ENCODE assay signal across 7 cellular contexts in genomic region chr12:123390415-123391093, GRCh38. TPM values are rescaled to one million over a fixed set of nuclear protein-coding genes. Genes with fewer than 3 reads are reported as not detected.
DNase-seq lines count a peak whose midpoint lies in the region; ATAC-seq, FAIRE-seq and TF ChIP-seq lines count a peak whose summit lies in the region.

No MANE protein-coding gene starts in this region.

- no peak for TF ChIP-seq CTCF in kidney epithelial cell (IDR thresholded peaks at IDR 0.05; ENCODE audit: insufficient read depth, low read length, poor library complexity, severe bottlenecking)

- DNase-seq in kidney epithelial cell (ENCODE audit: low read depth): no peak
- no peak for DNase-seq in HTR-8/SVneo (ENCODE audit: insufficient read length, low spot score)
- no peak for DNase-seq in SHP77 treated with DMSO at 0.1 percent for 48 hours (lab: John Stamatoyannopoulos, UW)

- H3K9me3 ChIP-seq in HUES6 (ENCODE audit: control insufficient read depth, insufficient read depth, low read depth, low read length) (no peaks in the 10 kb centered on the region), subcutaneous abdominal adipose tissue (ENCODE audit: control insufficient read depth in 5 of 5, low read length in 5 of 5) (no peaks in the 10 kb centered on the region)

- no peak for ATAC-seq in GM21786 (IDR thresholded peaks at IDR 0.05; ENCODE audit: unreplicated experiment)

- H3K27me3 ChIP-seq in HUES6 (ENCODE audit: control insufficient read depth, insufficient read depth, low read length) (no peaks in the 10 kb centered on the region), kidney epithelial cell (ENCODE audit: control insufficient read depth, insufficient read depth, low read length) (no peaks in the 10 kb centered on the region), subcutaneous abdominal adipose tissue (ENCODE audit: control insufficient read depth in 5 of 5, insufficient read depth in 4 of 5, low read length in 5 of 5) (no peaks in the 10 kb centered on the region)

- FAIRE-seq in HTR-8/SVneo (lab: Jason Lieb, UNC): no peak

- H3K4me3 ChIP-seq in HUES6 (ENCODE audit: low read depth, low read length): peak overlapping the region; percentile 66; the same call in 1 of the 2 replicates
- peak overlapping the region; percentile 58 for H3K4me3 ChIP-seq in kidney epithelial cell (ENCODE audit: low read depth, low read length)
- H3K4me3 ChIP-seq in subcutaneous abdominal adipose tissue (ENCODE audit: low read depth in 1 of 5, low read length in 5 of 5): peak overlapping the region; percentile 52 to 80 (median 70)

- H3K4me1 ChIP-seq in HUES6 (ENCODE audit: control insufficient read depth, insufficient read depth, low read length) (peaks cover 21% of the 10 kb centered on the region), subcutaneous abdominal adipose tissue (ENCODE audit: control insufficient read depth in 5 of 5, insufficient read depth in 5 of 5, low read length in 5 of 5) (peaks cover 6 to 37% (median 33%) of the 10 kb centered on the region in 5 donors)

- peak overlapping the region; percentile 75 for H3K9ac ChIP-seq in HUES6 (ENCODE audit: low read length)
- H3K9ac ChIP-seq in subcutaneous abdominal adipose tissue (ENCODE audit: low read length in 5 of 5): peak overlapping the region; percentile 56 to 86 (median 76)

- H3K36me3 ChIP-seq in HUES6 (ENCODE audit: control insufficient read depth, insufficient read depth, low read length) (peaks cover 47% of the 10 kb centered on the region), kidney epithelial cell (ENCODE audit: control insufficient read depth, insufficient read depth, low read length) (no peaks in the 10 kb centered on the region), subcutaneous abdominal adipose tissue (ENCODE audit: control insufficient read depth in 5 of 5, insufficient read depth in 5 of 5, low read length in 5 of 5) (peaks cover 6 to 45% (median 28%) of the 10 kb centered on the region in 5 donors)

- H3K27ac ChIP-seq in HUES6 (ENCODE audit: low read depth, low read length) (no peak overlapping the region), angular gyrus (ENCODE audit: low read depth, low read length) (peak overlapping the region; percentile 77), subcutaneous abdominal adipose tissue (ENCODE audit: low read depth, low read length) (peak overlapping the region; percentile 67)

RNA-seq across cellular contexts. Expression of gene KMT5A, which starts 6.6 kb away (rescaled TPM):
- 44.0 and 44.4 TPM in 2 replicates for total RNA-seq in kidney epithelial cell

RNA-seq across cellular contexts. Expression of gene SBNO1, which starts 25.9 kb away (rescaled TPM):
- total RNA-seq in kidney epithelial cell: 29.2 and 31.5 TPM in 2 replicates

RNA-seq across cellular contexts. Expression of gene RILPL2, which starts 45.9 kb away (rescaled TPM):
- 3.6 and 4.2 TPM in 2 replicates for total RNA-seq in kidney epithelial cell
